ENCODE assay signal across 8 cellular contexts in genomic region chr7:151735854-151736402, GRCh38.
A peak's percentile ranks its signal among the peaks of the same experiment; 100 is the strongest.
DNase-seq lines count a peak whose midpoint lies in the region; ATAC-seq, FAIRE-seq and TF ChIP-seq lines count a peak whose summit lies in the region.

No MANE protein-coding gene starts in this region.

- H3K4me3 ChIP-seq in SK-N-SH (ENCODE audit: low read depth in 2 of 2, low read length in 1 of 2) (peak overlapping the region; percentile 27 to 48; a peak in 2 of 4 replicates), left ventricle myocardium inferior (peak overlapping the region; percentile 73), gastrocnemius medialis (peak overlapping the region; percentile 43 to 48 (median 48))

- H4K20me1 ChIP-seq in SK-N-SH (ENCODE audit: insufficient read depth) = no peaks in the 10 kb centered on the region

- TF ChIP-seq EP300 in SK-N-SH (IDR thresholded peaks at IDR 0.05; ENCODE audit: borderline replicate concordance in 1 of 2, low read depth in 1 of 2, low read length in 1 of 2) = no peak

- H3K9me2 ChIP-seq in SK-N-SH = no peaks in the 10 kb centered on the region

- in situ Hi-C loops in gastrocnemius medialis (cut with MboI; ENCODE audit: low sequenced_read_pairs in 4 of 4) = loop anchor here in 1 of 4 donors (25.0 kb wide), 1 partner anchor 274 kb away; no protein-coding TSS in a partner anchor

- TF ChIP-seq POLR2A in H54 (IDR thresholded peaks at IDR 0.05; ENCODE audit: low read depth, low read length) = peak; percentile 48
- no peak for TF ChIP-seq POLR2A in gastrocnemius medialis (IDR thresholded peaks at IDR 0.05)

- TF ChIP-seq CTCF in SK-N-SH (IDR thresholded peaks at IDR 0.05) (no peak), left ventricle myocardium inferior (IDR thresholded peaks at IDR 0.05; ENCODE audit: borderline replicate concordance) (no peak), gastrocnemius medialis (IDR thresholded peaks at IDR 0.05 in 4 of 5, conservative IDR thresholded peaks at IDR 0.05 in 1 of 5) (no peak)

- no peak overlapping the region for H3K4me3 Mint-ChIP-seq in activated CD4-positive, alpha-beta T cell treated with anti-CD3 and anti-CD28 coated beads, Interleukin-2, amount 10 ng/mL, durations not matched to agents 24 days and 14 days

- H3K27ac ChIP-seq in SK-N-SH (ENCODE audit: low read depth in 2 of 2, low read length in 1 of 2) = peak overlapping the region in 1 of 2 experiments; percentile 76; a peak in 3 of 4 replicates
- H3K27ac ChIP-seq in left ventricle myocardium inferior (replicated peaks) = peak overlapping the region; percentile 91
- peak overlapping the region; percentile 74 to 91 (median 88) for H3K27ac ChIP-seq in gastrocnemius medialis

- CTCF ChIA-PET in SK-N-SH (lab: Yijun Ruan, JAX) = interaction anchor here (0.6 to 5.8 kb wide), 8 partner anchors 9 to 767 kb away, joined by 3 to 26 read pairs (median 4); no protein-coding TSS in a partner anchor

- H3K36me3 ChIP-seq in SK-N-SH (replicated peaks in 1 of 2; ENCODE audit: control insufficient read depth in 1 of 2, insufficient read depth in 2 of 2, low read length in 1 of 2) (no peaks in the 10 kb centered on the region), left ventricle myocardium inferior (no peaks in the 10 kb centered on the region), gastrocnemius medialis (no peaks in the 10 kb centered on the region)

- H3K4me2 ChIP-seq in SK-N-SH = peak overlapping the region; percentile 63

- H3F3A ChIP-seq in SK-N-SH (replicated peaks; ENCODE audit: insufficient read depth) = peaks cover 9% of the 10 kb centered on the region

- H2AFZ ChIP-seq in SK-N-SH (ENCODE audit: low read depth) = peak overlapping the region; percentile 57; the same call in 1 of the 2 replicates

- 72% methylated on average over 20 of the region's 25 CpGs for WGBS in SK-N-SH (ENCODE audit: low lambda C conversion rate)

- intact Hi-C loops in left ventricle myocardium inferior (cut with micrococcal nuclease) (no loop called here), gastrocnemius medialis (cut with DNase I; ENCODE audit: low total_unique reads) (loop anchor here (2.0 to 5.0 kb wide), 3 partner anchors 15 to 489 kb away; partner anchors contain the start of genes RHEB and SMARCD3)
- intact Hi-C loops in activated CD4-positive, alpha-beta T cell treated with anti-CD3 and anti-CD28 coated beads, Interleukin-2, amount 10 ng/mL, durations not matched to agents 24 days and 14 days (cut with micrococcal nuclease) = no loop called here

- no peak for FAIRE-seq in H54 (lab: Jason Lieb, UNC)

- H3K9me3 Mint-ChIP-seq in activated CD4-positive, alpha-beta T cell treated with anti-CD3 and anti-CD28 coated beads, Interleukin-2, amount 10 ng/mL, durations not matched to agents 24 days and 14 days = no peaks in the 10 kb centered on the region

- no peaks in the 10 kb centered on the region for H3K27me3 ChIP-seq in SK-N-SH (ENCODE audit: insufficient read depth)
- no peaks in the 10 kb centered on the region for H3K27me3 ChIP-seq in left ventricle myocardium inferior (ENCODE audit: low read depth)
- H3K27me3 ChIP-seq in gastrocnemius medialis = no peaks in the 10 kb centered on the region

- H3K4me1 Mint-ChIP-seq in activated CD4-positive, alpha-beta T cell treated with anti-CD3 and anti-CD28 coated beads, Interleukin-2, amount 10 ng/mL, durations not matched to agents 24 days and 14 days = no peaks in the 10 kb centered on the region

- no peak for DNase-seq in H54 (ENCODE audit: insufficient read length, low spot score)
- no peak for DNase-seq in SK-N-SH
- DNase-seq in left ventricle myocardium inferior = no peak
- DNase-seq in gastrocnemius medialis = peak in 1 of 2 donors; percentile 58
- no peak for DNase-seq in amygdala (lab: John Stamatoyannopoulos, UW)
- no peak for DNase-seq in CD1c-positive myeloid dendritic cell (ENCODE audit: extremely low spot score)
- DNase-seq in activated CD4-positive, alpha-beta T cell treated with anti-CD3 and anti-CD28 coated beads, Interleukin-2, amount 10 ng/mL, durations not matched to agents 24 days and 14 days = no peak

- POLR2A ChIA-PET in SK-N-SH (lab: Yijun Ruan, JAX) = no interaction called here

- no peak overlapping the region for H3K9ac ChIP-seq in SK-N-SH

- H3K79me2 ChIP-seq in SK-N-SH (ENCODE audit: insufficient read depth) = no peaks in the 10 kb centered on the region

- H3K27me3 Mint-ChIP-seq in activated CD4-positive, alpha-beta T cell treated with anti-CD3 and anti-CD28 coated beads, Interleukin-2, amount 10 ng/mL, durations not matched to agents 24 days and 14 days = no peaks in the 10 kb centered on the region

- H3K4me1 ChIP-seq in SK-N-SH (ENCODE audit: control insufficient read depth in 1 of 2, insufficient read depth in 2 of 2, low read depth in 1 of 2, low read length in 1 of 2) = peaks cover 11 to 14% of the 10 kb centered on the region in 2 experiments; a peak in 3 of 4 replicates
- H3K4me1 ChIP-seq in left ventricle myocardium inferior = peaks cover 57% of the 10 kb centered on the region
- peaks cover 16 to 18% of the 10 kb centered on the region in 2 donors for H3K4me1 ChIP-seq in gastrocnemius medialis

- H3K27ac Mint-ChIP-seq in activated CD4-positive, alpha-beta T cell treated with anti-CD3 and anti-CD28 coated beads, Interleukin-2, amount 10 ng/mL, durations not matched to agents 24 days and 14 days = no peak overlapping the region

- H3K9me3 ChIP-seq in SK-N-SH = no peaks in the 10 kb centered on the region
- no peaks in the 10 kb centered on the region for H3K9me3 ChIP-seq in left ventricle myocardium inferior (replicated peaks)
- H3K9me3 ChIP-seq in gastrocnemius medialis = no peaks in the 10 kb centered on the region

- peak; percentile 69 to 74 for ATAC-seq in gastrocnemius medialis
- no peak for ATAC-seq in HG03442 (IDR thresholded peaks at IDR 0.05; ENCODE audit: unreplicated experiment)

- no peaks in the 10 kb centered on the region for H3K36me3 Mint-ChIP-seq in activated CD4-positive, alpha-beta T cell treated with anti-CD3 and anti-CD28 coated beads, Interleukin-2, amount 10 ng/mL, durations not matched to agents 24 days and 14 days (ENCODE audit: low read depth)

- no peak for TF ChIP-seq RAD21 in SK-N-SH (IDR thresholded peaks at IDR 0.05; ENCODE audit: low read length)

TF ChIP-seq in SK-N-SH, 30 proteins besides CTCF, POLR2A, EP300 and RAD21 (continues in another document):
- TF ChIP-seq MAX (IDR thresholded peaks at IDR 0.05; ENCODE audit: low read depth) (no peak), POLR2AphosphoS5 (IDR thresholded peaks at IDR 0.05; ENCODE audit: low read depth, low read length) (no peak), JUND (IDR thresholded peaks at IDR 0.05) (no peak), TAF1 (IDR thresholded peaks at IDR 0.05; ENCODE audit: borderline replicate concordance, low read depth, low read length) (no peak), NRF1 (IDR thresholded peaks at IDR 0.05; ENCODE audit: low read depth, low read length) (no peak), TEAD4 (IDR thresholded peaks at IDR 0.05; ENCODE audit: borderline replicate concordance, insufficient read depth) (no peak), FOXM1 (IDR thresholded peaks at IDR 0.05; ENCODE audit: low read depth) (no peak), REST (IDR thresholded peaks at IDR 0.05; ENCODE audit: low read depth, low read length) (no peak), RCOR1 (IDR thresholded peaks at IDR 0.05; ENCODE audit: low read length) (no peak), ELF1 (IDR thresholded peaks at IDR 0.05) (no peak), IRF3 (IDR thresholded peaks at IDR 0.05; ENCODE audit: low read depth, low read length) (no peak), FOXJ3 (CRISPR knock-in tag; IDR thresholded peaks at IDR 0.05) (no peak), SMC3 (IDR thresholded peaks at IDR 0.05; ENCODE audit: low read depth, low read length) (no peak), TCF12 (IDR thresholded peaks at IDR 0.05) (no peak), YY1 (IDR thresholded peaks at IDR 0.05; ENCODE audit: low read depth) (no peak), EZH2phosphoT487 (IDR thresholded peaks at IDR 0.05; ENCODE audit: borderline replicate concordance, low read depth) (no peak), MXI1 (IDR thresholded peaks at IDR 0.05; ENCODE audit: low read depth, low read length) (no peak)
